14 cellular contexts compared by ENCODE assay signal in genomic region chr1:168170552-168171508, GRCh38. TPM values are rescaled to one million over a fixed set of nuclear protein-coding genes. Genes with fewer than 3 reads are reported as not detected.
DNase-seq lines count a peak whose midpoint lies in the region; ATAC-seq and TF ChIP-seq lines count a peak whose summit lies in the region.
"Had no signal": no experiment of that assay in that cellular context is flagged by ENCODE, and none has a peak within 500 bp of the region (broad histone marks: within the 10 kb centered on the region; RNA-seq: fewer than 3 reads in every experiment).

No MANE protein-coding gene starts in this region.

- H3K9me3 Mint-ChIP-seq in HFFc6 (no peaks in the 10 kb centered on the region), nephron progenitor cell (peaks cover 15% of the 10 kb centered on the region)
- H3K9me3 Mint-ChIP-seq: central memory CD8-positive, alpha-beta T cell had no signal

- H3K4me1 Mint-ChIP-seq in HFFc6 (ENCODE audit: low read depth) (peaks cover 13% of the 10 kb centered on the region), nephron progenitor cell (peaks cover 16% of the 10 kb centered on the region)
- H3K4me1 Mint-ChIP-seq: central memory CD8-positive, alpha-beta T cell; nephron had no signal

- H3K27ac Mint-ChIP-seq in HFFc6: 0 out of 2 replicates have a peak overlapping the region, but pooled peaks have one; percentile 1
- peak overlapping the region; percentile 83 for H3K27ac Mint-ChIP-seq in nephron progenitor cell

- no peak overlapping the region for H3K4me3 Mint-ChIP-seq in HFFc6
- no peak overlapping the region for H3K4me3 Mint-ChIP-seq in nephron progenitor cell
- H3K4me3 Mint-ChIP-seq: central memory CD8-positive, alpha-beta T cell; nephron had no signal

- in situ Hi-C loops in SK-MEL-5 (cut with HindIII; ENCODE audit: low pct_unique_long_range_greater_than_20kb, low sequenced_read_pairs): no loop called here

- H3K36me3 Mint-ChIP-seq in HFFc6 (ENCODE audit: low read depth): no peaks in the 10 kb centered on the region
- H3K36me3 Mint-ChIP-seq in nephron progenitor cell (ENCODE audit: low read depth): no peaks in the 10 kb centered on the region

- ATAC-seq in GM21423 (IDR thresholded peaks at IDR 0.05; ENCODE audit: unreplicated experiment): no peak

- H3K27me3 Mint-ChIP-seq in HFFc6 (ENCODE audit: insufficient read depth) (no peaks in the 10 kb centered on the region; the same call in 1 of the 2 replicates), nephron progenitor cell (ENCODE audit: low read depth, poor library complexity) (no peaks in the 10 kb centered on the region)

- TF ChIP-seq CTCF in HFFc6 (IDR thresholded peaks at IDR 0.05): no peak
- no peak for TF ChIP-seq CTCF in nephron progenitor cell (IDR thresholded peaks at IDR 0.05)

- peak; percentile 29 for DNase-seq in EL
- DNase-seq in HFFc6: no peak
- peak; percentile 4 for DNase-seq in SK-MEL-5 (ENCODE audit: low read depth, low spot score)
- DNase-seq in nephron progenitor cell: no peak
- DNase-seq in NCI-H2107 (lab: John Stamatoyannopoulos, UW): no peak
- DNase-seq in germinal center (ENCODE audit: low spot score): no peak
- no peak for DNase-seq in H4 (ENCODE audit: low spot score)
- DNase-seq: DMS153; effector memory CD4-positive, alpha-beta T cell; OCI-M1; stimulated activated CD4-positive, alpha-beta T cell treated with anti-CD3 and anti-CD28 coated beads, Interleukin-1b, Interleukin-23, amount 100 ng/mL, for 48 hours had no signal

RNA-seq across cellular contexts. Expression of gene TIPRL, which starts 7.9 kb away (rescaled TPM):
- total RNA-seq in HFFc6 (2021; fragmentation: NEBNext Ultra II Directional; extraction: Animal tissue kit (Norgen Biotek cat#: 25700)): 10 to 100 TPM; 38.8 to 46.2 (median 44.2) TPM
- total RNA-seq in SK-MEL-5 (2014; rRNA removed; shearing (Covaris generic)): 75.2 and 82.7 TPM in 2 replicates
- 48.9 and 50.5 TPM in 2 replicates for polyA plus RNA-seq in SK-MEL-5 (2015; cell fraction: cytosol; rRNA removed)
- 41.9 and 49.9 TPM in 2 replicates for polyA plus RNA-seq in SK-MEL-5 (2015; cell fraction: nucleus; rRNA removed)
- 48.2 and 49.1 TPM in 2 replicates for total RNA-seq in H4 (2014; rRNA removed; shearing (Covaris generic))

RNA-seq across cellular contexts. Expression of gene GPR161, which starts 34.1 kb away (rescaled TPM):
- 10 to 100 TPM in 5 of 6 experiments, 1 to 10 TPM in 1; 9.3 to 14.5 (median 13.2) TPM for total RNA-seq in HFFc6 (2021; fragmentation: NEBNext Ultra II Directional; extraction: Animal tissue kit (Norgen Biotek cat#: 25700))
- total RNA-seq in SK-MEL-5 (2014; rRNA removed; shearing (Covaris generic)): 38.2 and 41.8 TPM in 2 replicates
- 32.1 and 36.5 TPM in 2 replicates for polyA plus RNA-seq in SK-MEL-5 (2015; cell fraction: cytosol; rRNA removed)
- 22.3 and 36.3 TPM in 2 replicates for polyA plus RNA-seq in SK-MEL-5 (2015; cell fraction: nucleus; rRNA removed)
- total RNA-seq in H4 (2014; rRNA removed; shearing (Covaris generic)): 5.8 and 7.0 TPM in 2 replicates

RNA-seq across cellular contexts. Expression of gene SFT2D2, which starts 55.0 kb away (rescaled TPM):
- 10 to 100 TPM; 54.7 to 62.2 (median 57.8) TPM for total RNA-seq in HFFc6 (2021; fragmentation: NEBNext Ultra II Directional; extraction: Animal tissue kit (Norgen Biotek cat#: 25700))
- 65.8 and 71.4 TPM in 2 replicates for total RNA-seq in SK-MEL-5 (2014; rRNA removed; shearing (Covaris generic))
- 46.8 and 65.3 TPM in 2 replicates for polyA plus RNA-seq in SK-MEL-5 (2015; cell fraction: cytosol; rRNA removed)
- polyA plus RNA-seq in SK-MEL-5 (2015; cell fraction: nucleus; rRNA removed): 51.9 and 65.2 TPM in 2 replicates
- total RNA-seq in H4 (2014; rRNA removed; shearing (Covaris generic)): 20.5 and 30.1 TPM in 2 replicates

Comparison
In these comparisons a context has a peak if more than half of its experiments do, and no peak if none do; other contexts are left out.
1. DNase-seq: peak in EL (single experiment) and SK-MEL-5 (single experiment); none in HFFc6 (single experiment), nephron progenitor cell (single experiment), NCI-H2107 (single experiment), germinal center (single experiment) and H4 (single experiment).